10 cellular contexts compared by ENCODE assay signal in genomic region chr20:13545755-13546154, GRCh38.
DNase-seq lines count a peak whose midpoint lies in the region; ATAC-seq and TF ChIP-seq lines count a peak whose summit lies in the region.
"Had no signal": no experiment of that assay in that cellular context is flagged by ENCODE, and none has a peak within 500 bp of the region (broad histone marks: within the 10 kb centered on the region; RNA-seq: fewer than 3 reads in every experiment).

No MANE protein-coding gene starts in this region.

- POLR2A ChIA-PET in GM10248 (lab: Yijun Ruan, JAX): no interaction called here

- CTCF ChIA-PET in GM10248 (lab: Yijun Ruan, JAX): interaction anchor here (0.8 to 8.8 kb wide), 61 partner anchors 8 to 621 kb away, joined by 3 to 174 read pairs (median 6); partner anchors contain the start of genes ESF1 and NDUFAF5

- in situ Hi-C loops in ACHN (cut with HindIII; ENCODE audit: low pct_ligation_motif_present, low pct_unique_long_range_greater_than_20kb, low sequenced_read_pairs): no loop called here

- ATAC-seq in left colon: peak; percentile 24
- no peak for ATAC-seq in activated CD4-positive, CD25-positive, alpha-beta regulatory T cell treated with anti-CD3 and anti-CD28 coated beads, Interleukin-2, amount 50 U/mL, for 24 hours

- H3K9me3 Mint-ChIP-seq in activated T-helper 2 cell treated with anti-CD3 and anti-CD28 coated beads, Interferon-gamma antibody, Interleukin-2, Interleukin-4, amounts not matched to agents 10 μg/mL and 5 μg/mL and 100 μg/mL, durations not matched to agents 14 hours and 24 hours and 36 hours: no peaks in the 10 kb centered on the region
- H3K9me3 Mint-ChIP-seq: CD4-positive, CD25-positive, alpha-beta regulatory T cell had no signal

- DNase-seq in ACHN: peak; percentile 26
- DNase-seq in GM03348 (ENCODE audit: low spot score): peak; percentile 11
- DNase-seq in astrocyte of the hippocampus (ENCODE audit: low read depth, low spot score): peak; percentile 18
- no peak for DNase-seq in left colon
- no peak for DNase-seq in activated T-helper 2 cell treated with anti-CD3 and anti-CD28 coated beads, Interferon-gamma antibody, Interleukin-2, Interleukin-4, amounts not matched to agents 10 μg/mL and 5 μg/mL and 100 μg/mL, durations not matched to agents 14 hours and 24 hours and 36 hours (ENCODE audit: low spot score)
- no peak for DNase-seq in cerebellum (ENCODE audit: low spot score)
- DNase-seq in GM10248 (ENCODE audit: extremely low spot score): no peak
- DNase-seq: NCI-H187 treated with DMSO at 0.1 percent for 48 hours had no signal

- H3K36me3 Mint-ChIP-seq in activated T-helper 2 cell treated with anti-CD3 and anti-CD28 coated beads, Interferon-gamma antibody, Interleukin-2, Interleukin-4, amounts not matched to agents 10 μg/mL and 5 μg/mL and 100 μg/mL, durations not matched to agents 14 hours and 24 hours and 36 hours (ENCODE audit: low read depth): no peaks in the 10 kb centered on the region

- intact Hi-C loops in left colon (cut with DNase I, micrococcal nuclease): loop anchor here in 1 of 2 donors (5.0 kb wide), 1 partner anchor 423 kb away; no protein-coding TSS in a partner anchor
- intact Hi-C loops in activated T-helper 2 cell treated with anti-CD3 and anti-CD28 coated beads, Interferon-gamma antibody, Interleukin-2, Interleukin-4, amounts not matched to agents 10 μg/mL and 5 μg/mL and 100 μg/mL, durations not matched to agents 14 hours and 24 hours and 36 hours (cut with micrococcal nuclease): loop anchor here (1.0 to 5.0 kb wide), 5 partner anchors 87 to 427 kb away; no protein-coding TSS in a partner anchor

- no peaks in the 10 kb centered on the region for H3K27me3 Mint-ChIP-seq in activated T-helper 2 cell treated with anti-CD3 and anti-CD28 coated beads, Interferon-gamma antibody, Interleukin-2, Interleukin-4, amounts not matched to agents 10 μg/mL and 5 μg/mL and 100 μg/mL, durations not matched to agents 14 hours and 24 hours and 36 hours (ENCODE audit: low read depth)
- H3K27me3 Mint-ChIP-seq: CD4-positive, CD25-positive, alpha-beta regulatory T cell had no signal

- peaks cover 5% of the 10 kb centered on the region for H3K4me1 Mint-ChIP-seq in activated T-helper 2 cell treated with anti-CD3 and anti-CD28 coated beads, Interferon-gamma antibody, Interleukin-2, Interleukin-4, amounts not matched to agents 10 μg/mL and 5 μg/mL and 100 μg/mL, durations not matched to agents 14 hours and 24 hours and 36 hours (ENCODE audit: low read depth)

- H3K4me3 Mint-ChIP-seq in activated T-helper 2 cell treated with anti-CD3 and anti-CD28 coated beads, Interferon-gamma antibody, Interleukin-2, Interleukin-4, amounts not matched to agents 10 μg/mL and 5 μg/mL and 100 μg/mL, durations not matched to agents 14 hours and 24 hours and 36 hours (ENCODE audit: low read depth): no peak overlapping the region
- H3K4me3 Mint-ChIP-seq: CD4-positive, CD25-positive, alpha-beta regulatory T cell had no signal

- H3K27ac Mint-ChIP-seq in activated T-helper 2 cell treated with anti-CD3 and anti-CD28 coated beads, Interferon-gamma antibody, Interleukin-2, Interleukin-4, amounts not matched to agents 10 μg/mL and 5 μg/mL and 100 μg/mL, durations not matched to agents 14 hours and 24 hours and 36 hours: no peak overlapping the region

- no peak for TF ChIP-seq CTCF in GM10248 (IDR thresholded peaks at IDR 0.05; ENCODE audit: control extremely low read depth, extremely low read depth, low read depth, missing control alignments)

Comparison
In these comparisons a context has a peak if more than half of its experiments do, and no peak if none do; other contexts are left out.
1. DNase-seq: peak in ACHN (single experiment), GM03348 (single experiment) and astrocyte of the hippocampus (single experiment); none in left colon (0 of 2), activated T-helper 2 cell treated with anti-CD3 and anti-CD28 coated beads, Interferon-gamma antibody, Interleukin-2, Interleukin-4, amounts not matched to agents 10 μg/mL and 5 μg/mL and 100 μg/mL, durations not matched to agents 14 hours and 24 hours and 36 hours (single experiment), cerebellum (single experiment) and GM10248 (single experiment).